Comparison of ENCODE assay signal across 19 cellular contexts in genomic region chr17:43659823-43660222, GRCh38. TPM values are rescaled to one million over a fixed set of nuclear protein-coding genes. Genes with fewer than 3 reads are reported as not detected.
A peak's percentile ranks its signal among the peaks of the same experiment; 100 is the strongest.
DNase-seq lines count a peak whose midpoint lies in the region; ATAC-seq and TF ChIP-seq lines count a peak whose summit lies in the region.
"Had no signal": no experiment of that assay in that cellular context is flagged by ENCODE, and none has a peak within 500 bp of the region (broad histone marks: within the 10 kb centered on the region; RNA-seq: fewer than 3 reads in every experiment).

No MANE protein-coding gene starts in this region.

- no peaks in the 10 kb centered on the region for H3K36me3 ChIP-seq in heart right ventricle
- no peaks in the 10 kb centered on the region for H3K36me3 ChIP-seq in aorta (ENCODE audit: control insufficient read depth in 1 of 2, insufficient read depth in 2 of 2, low read length in 1 of 2)
- no peaks in the 10 kb centered on the region for H3K36me3 ChIP-seq in HAP-1 (replicated peaks)

- peak overlapping the region; percentile 79 for H3K4me3 Mint-ChIP-seq in activated T-helper 17 cell treated with anti-CD3 and anti-CD28 coated beads, Interleukin-2, amount 50 U/mL, for 72 hours
- H3K4me3 Mint-ChIP-seq in neural crest cell, result peak overlapping the region; percentile 49
- H3K4me3 Mint-ChIP-seq: endodermal cell, IgD-negative memory B cell had no signal

- H3K36me3 Mint-ChIP-seq in activated T-helper 17 cell treated with anti-CD3 and anti-CD28 coated beads, Interleukin-2, amount 50 U/mL, for 72 hours (ENCODE audit: low read depth), result no peaks in the 10 kb centered on the region
- H3K36me3 Mint-ChIP-seq in neural crest cell (ENCODE audit: low read depth), result no peaks in the 10 kb centered on the region

- TF ChIP-seq CTCF in heart right ventricle (IDR thresholded peaks at IDR 0.05) (no peak), neural crest cell (conservative IDR thresholded peaks at IDR 0.05) (no peak)

- H3K27me3 ChIP-seq in heart right ventricle (no peaks in the 10 kb centered on the region), aorta (ENCODE audit: control insufficient read depth in 1 of 2, insufficient read depth in 2 of 2, low read length in 1 of 2) (no peaks in the 10 kb centered on the region), HAP-1 (ENCODE audit: low read depth) (no peaks in the 10 kb centered on the region)

- in situ Hi-C loops in HAP-1 (cut with MboI; ENCODE audit: low sequenced_read_pairs), result loop anchor here (25.0 kb wide), 1 partner anchor 102 kb away; the partner anchor contains the start of gene SOST

- H3K27ac ChIP-seq in heart right ventricle (peak overlapping the region; percentile 1 to 98 (median 85)), aorta (ENCODE audit: low read depth in 1 of 2, low read length in 2 of 2) (no peak overlapping the region)
- H3K27ac ChIP-seq: RWPE1 had no signal

- peak overlapping the region; percentile 41 for H3K27ac Mint-ChIP-seq in activated T-helper 17 cell treated with anti-CD3 and anti-CD28 coated beads, Interleukin-2, amount 50 U/mL, for 72 hours
- H3K27ac Mint-ChIP-seq in neural crest cell (ENCODE audit: unreplicated experiment), result no peak overlapping the region
- H3K27ac Mint-ChIP-seq: endodermal cell, IgD-negative memory B cell had no signal

- H3K9me3 Mint-ChIP-seq in activated T-helper 17 cell treated with anti-CD3 and anti-CD28 coated beads, Interleukin-2, amount 50 U/mL, for 72 hours, result no peaks in the 10 kb centered on the region
- H3K9me3 Mint-ChIP-seq in neural crest cell, result no peaks in the 10 kb centered on the region
- H3K9me3 Mint-ChIP-seq: endodermal cell, IgD-negative memory B cell had no signal

- peak overlapping the region; percentile 14 to 76 (median 52) for H3K4me3 ChIP-seq in heart right ventricle
- H3K4me3 ChIP-seq in aorta (ENCODE audit: low read length in 2 of 2), result no peak overlapping the region
- no peak overlapping the region for H3K4me3 ChIP-seq in HAP-1
- H3K4me3 ChIP-seq: mucosa of descending colon had no signal

- H3K4me1 ChIP-seq in heart right ventricle (peaks cover 6 to 88% (median 46%) of the 10 kb centered on the region in 9 donors), aorta (ENCODE audit: control insufficient read depth in 1 of 2, insufficient read depth in 2 of 2, low read length in 2 of 2) (no peaks in the 10 kb centered on the region), HAP-1 (no peaks in the 10 kb centered on the region; the same call in none of the 2 replicates)

- ATAC-seq in heart right ventricle (peak in 1 of 8 donors; percentile 2), left cardiac atrium (no peak), aorta (ENCODE audit: low FRiP score) (peak; percentile 8)
- ATAC-seq in activated T-helper 17 cell treated with anti-CD3 and anti-CD28 coated beads, Interleukin-2, amount 50 U/mL, for 72 hours (replicated peaks), result no peak
- ATAC-seq: left lobe of liver, mucosa of descending colon had no signal

- H3K27me3 Mint-ChIP-seq in activated T-helper 17 cell treated with anti-CD3 and anti-CD28 coated beads, Interleukin-2, amount 50 U/mL, for 72 hours, result no peaks in the 10 kb centered on the region
- H3K27me3 Mint-ChIP-seq in neural crest cell (ENCODE audit: low read depth), result no peaks in the 10 kb centered on the region

- intact Hi-C loops in heart right ventricle (cut with DNase I), result no loop called here
- intact Hi-C loops in left cardiac atrium (cut with DNase I), result no loop called here
- intact Hi-C loops in aorta (cut with DNase I), result no loop called here

- H3K4me1 Mint-ChIP-seq in activated T-helper 17 cell treated with anti-CD3 and anti-CD28 coated beads, Interleukin-2, amount 50 U/mL, for 72 hours, result peaks cover 28% of the 10 kb centered on the region
- H3K4me1 Mint-ChIP-seq in neural crest cell, result peaks cover 43% of the 10 kb centered on the region

- 48 to 62% methylated on average over 7 of the region's 7 CpGs for WGBS in heart right ventricle, 2 donors
- 83% methylated on average over 7 of the region's 7 CpGs for WGBS in aorta, 2 donors

- DNase-seq in heart right ventricle (no peak), left cardiac atrium (no peak), neural crest cell (ENCODE audit: low read depth, low spot score) (no peak), aorta (no peak), HAP-1 (ENCODE audit: low spot score in 2 of 2) (no peak), 8988T (no peak)
- DNase-seq: activated gamma-delta T cell, DMS53, endodermal cell, GF-D8, mucosa of descending colon, NCI-H1436, NCI-H524 treated with DMSO at 0.1 percent for 48 hours had no signal

- H3K9me3 ChIP-seq in heart right ventricle, result no peaks in the 10 kb centered on the region
- no peaks in the 10 kb centered on the region for H3K9me3 ChIP-seq in aorta (ENCODE audit: control insufficient read depth, low read length)
- no peaks in the 10 kb centered on the region for H3K9me3 ChIP-seq in HAP-1
- H3K9me3 ChIP-seq: mucosa of descending colon had no signal

RNA-seq across cellular contexts. Expression of gene MEOX1, which starts 1.9 kb away (rescaled TPM):
- total RNA-seq in heart right ventricle (10 to 100 TPM in 8 of 10 donors, 1 to 10 TPM in 2; 6.4 to 20.7 (median 12.3) TPM), left cardiac atrium (10 to 100 TPM in 1 of 2 donors, 1 to 10 TPM in 1; 9.4 to 25.6 TPM), neural crest cell (1.1 and 1.7 TPM in 2 replicates), aorta (10 to 100 TPM in 1 of 2 donors, 1 to 10 TPM in 1; 6.9 to 32.9 TPM)
- polyA plus RNA-seq in heart right ventricle (10 to 100 TPM; 17.0 to 25.3 TPM), aorta (under 1 TPM; 0.41 to 0.50 TPM)
- total RNA-seq in activated T-helper 17 cell treated with anti-CD3 and anti-CD28 coated beads, Interleukin-2, amount 50 U/mL, for 72 hours, result 1 to 10 TPM; 3.3 to 4.8 TPM
- total RNA-seq: endodermal cell, fibroblast of lung, left lobe of liver, M059J had no signal
- polyA plus RNA-seq: fibroblast of lung, IgD-negative memory B cell had no signal

Comparison
In these comparisons a context has a peak if more than half of its experiments do, and no peak if none do; other contexts are left out.
1. H3K27ac ChIP-seq: peak in heart right ventricle (10 of 10); none in aorta (0 of 2).
2. H3K4me3 ChIP-seq: peak in heart right ventricle (10 of 10); none in aorta (0 of 2) and HAP-1 (single experiment).